ENCODE assay signal across 28 cellular contexts in the genomic region with DNA sequence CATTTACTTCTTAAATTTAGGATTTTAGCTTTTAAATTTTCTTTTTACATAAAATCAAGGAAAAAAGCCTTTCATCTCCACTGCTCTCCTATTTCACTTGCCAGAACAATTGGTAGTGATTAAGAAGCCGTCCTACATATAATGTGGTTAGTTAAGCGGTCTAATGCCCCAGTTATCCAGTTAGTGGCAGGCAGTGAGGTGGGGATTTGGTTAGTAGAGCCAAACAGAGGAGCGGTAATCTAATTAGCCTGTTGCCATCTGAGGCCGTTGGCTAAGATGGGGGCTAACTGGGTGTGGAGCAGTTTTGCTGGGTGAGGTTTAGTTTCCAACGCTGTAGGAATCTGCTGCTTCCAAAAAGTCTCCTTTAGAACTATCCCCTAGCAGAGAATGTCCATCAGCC. TPM values are rescaled to one million over a fixed set of nuclear protein-coding genes. Genes with fewer than 3 reads are reported as not detected.
A peak's percentile ranks its signal among the peaks of the same experiment; 100 is the strongest.
DNase-seq lines count a peak whose midpoint lies in the region; ATAC-seq, FAIRE-seq and TF ChIP-seq lines count a peak whose summit lies in the region.
"Had no signal": no experiment of that assay in that cellular context is flagged by ENCODE, and none has a peak within 500 bp of the region (broad histone marks: within the 10 kb centered on the region; RNA-seq: fewer than 3 reads in every experiment).

No MANE protein-coding gene starts in this region.

- BruUV-seq in GM12878 (replicated peaks; lab: Mats Ljungman, UMichigan) = no TSS peak

- intact Hi-C loops in natural killer cell (cut with micrococcal nuclease) (no loop called here), GM12878 (cut with micrococcal nuclease; ENCODE audit: unreplicated experiment) (no loop called here)

- ATAC-seq in natural killer cell (no peak), GM12878 (no peak), GM18519 (IDR thresholded peaks at IDR 0.05; ENCODE audit: low FRiP score, unreplicated experiment) (no peak), GM19351 (IDR thresholded peaks at IDR 0.05; ENCODE audit: unreplicated experiment) (no peak)
- ATAC-seq in natural killer cell treated with Interleukin-12 subunit alpha and Interleukin-12 subunit beta and Interleukin-15 and Interleukin-18, amount 100 ng/mL, for 72 hours = no peak
- ATAC-seq: T-cell had no signal

- no peaks in the 10 kb centered on the region for H3K36me3 Mint-ChIP-seq in natural killer cell
- no peaks in the 10 kb centered on the region for H3K36me3 Mint-ChIP-seq in natural killer cell treated with Interleukin-12 subunit alpha and Interleukin-12 subunit beta and Interleukin-15 and Interleukin-18, amount 100 ng/mL, for 72 hours
- H3K36me3 Mint-ChIP-seq in neural progenitor cell = peaks cover 6% of the 10 kb centered on the region
- H3K36me3 Mint-ChIP-seq: IgD-negative memory B cell had no signal

- H3K9ac ChIP-seq in GM12878 (ENCODE audit: control insufficient read depth, insufficient read depth, low read length) = no peak overlapping the region
- no peak overlapping the region for H3K9ac ChIP-seq in neural progenitor cell

- no peak overlapping the region for H3K4me3 ChIP-seq in GM12878
- H3K4me3 ChIP-seq in neural progenitor cell = no peak overlapping the region
- H3K4me3 ChIP-seq: BLaER1 treated with 17β-estradiol and CSF1 and Interleukin-3, amounts not matched to agents 10 nM and 100 nM; Peyer's patch had no signal

- peaks cover 35% of the 10 kb centered on the region for H3F3A ChIP-seq in neural progenitor cell (ENCODE audit: low read depth)

- FAIRE-seq in GM12878 (lab: Jason Lieb, UNC) = no peak
- FAIRE-seq: A204.1, G401.6, H1 had no signal

- RAD21 ChIA-PET in GM12878 (lab: Charles Lee; ENCODE audit: unreplicated experiment) = interaction anchor here (1.0 to 6.7 kb wide), 7 partner anchors 18 to 501 kb away, joined by 3 to 92 read pairs (median 3); no protein-coding TSS in a partner anchor

- no peaks in the 10 kb centered on the region for H3K79me2 ChIP-seq in GM12878 (ENCODE audit: control insufficient read depth, insufficient read depth, low read length)
- H3K79me2 ChIP-seq in neural progenitor cell (ENCODE audit: low read depth) = no peaks in the 10 kb centered on the region

- in situ Hi-C loops in GM12878 (cut with MboI) = no loop called here

- no peak overlapping the region for H3K4me3 Mint-ChIP-seq in natural killer cell
- H3K4me3 Mint-ChIP-seq in natural killer cell treated with Interleukin-12 subunit alpha and Interleukin-12 subunit beta and Interleukin-15 and Interleukin-18, amount 100 ng/mL, for 72 hours = no peak overlapping the region
- no peak overlapping the region for H3K4me3 Mint-ChIP-seq in neural progenitor cell
- H3K4me3 Mint-ChIP-seq: CD4-positive, alpha-beta T cell; T-cell had no signal

- SMC1A ChIA-PET in GM12878 (lab: Charles Lee; ENCODE audit: uncharacterized antibody, unreplicated experiment) = interaction anchor here (0.6 to 16.1 kb wide), 7 partner anchors 10 to 347 kb away, joined by 3 to 205 read pairs (median 9); a partner anchor contains a TSS

- CTCF ChIA-PET in GM12878 (lab: Yijun Ruan, JAX) = interaction anchor here (1.1 to 8.5 kb wide), 9 partner anchors 11 to 103 kb away, joined by 3 to 223 read pairs (median 11); a partner anchor contains a TSS

- no peak for TF ChIP-seq EP300 in GM12878 (IDR thresholded peaks at IDR 0.05; ENCODE audit: borderline replicate concordance in 1 of 2, control insufficient read depth in 1 of 2, low read depth in 2 of 2, low read length in 2 of 2)

- H3K9me3 ChIP-seq in GM12878 (replicated peaks; ENCODE audit: control insufficient read depth, insufficient read depth, low read length) = no peaks in the 10 kb centered on the region
- no peaks in the 10 kb centered on the region for H3K9me3 ChIP-seq in neural progenitor cell (ENCODE audit: low read depth)
- H3K9me3 ChIP-seq: BLaER1 treated with 17β-estradiol and CSF1 and Interleukin-3, amounts not matched to agents 10 nM and 100 nM; Peyer's patch had no signal

- H3K4me1 Mint-ChIP-seq in natural killer cell (peaks cover 0 to 6% of the 10 kb centered on the region in 2 donors), neural progenitor cell (peaks cover 33% of the 10 kb centered on the region)
- peaks cover 0 to 9% of the 10 kb centered on the region in 2 donors for H3K4me1 Mint-ChIP-seq in natural killer cell treated with Interleukin-12 subunit alpha and Interleukin-12 subunit beta and Interleukin-15 and Interleukin-18, amount 100 ng/mL, for 72 hours (ENCODE audit: low read depth in 2 of 2)

- no peak overlapping the region for H2AFZ ChIP-seq in GM12878 (ENCODE audit: control insufficient read depth, low read depth, low read length)
- H2AFZ ChIP-seq in neural progenitor cell (replicated peaks) = no peak overlapping the region

- H3K36me3 ChIP-seq in GM12878 (ENCODE audit: control insufficient read depth in 2 of 2, insufficient read depth in 2 of 2, low read length in 1 of 2) (peaks cover 0 to 8% of the 10 kb centered on the region in 2 experiments; a peak in 3 of 4 replicates), neural progenitor cell (no peaks in the 10 kb centered on the region)

- 72% methylated on average over 5 of the region's 5 CpGs for WGBS in GM12878 (ENCODE audit: insufficient coverage, insufficient replicate concordance, low lambda C conversion rate, missing lambda C conversion rate)

- H3K27me3 Mint-ChIP-seq in natural killer cell (ENCODE audit: low read depth in 2 of 2) (no peaks in the 10 kb centered on the region), neural progenitor cell (ENCODE audit: insufficient read depth, low read depth) (peaks cover 5% of the 10 kb centered on the region)
- H3K27me3 Mint-ChIP-seq in natural killer cell treated with Interleukin-12 subunit alpha and Interleukin-12 subunit beta and Interleukin-15 and Interleukin-18, amount 100 ng/mL, for 72 hours = no peaks in the 10 kb centered on the region
- H3K27me3 Mint-ChIP-seq: CD4-positive, alpha-beta T cell; IgD-negative memory B cell; T-cell had no signal

- no peak overlapping the region for H3K27ac ChIP-seq in GM12878 (ENCODE audit: control insufficient read depth, insufficient read depth)
- no peak overlapping the region for H3K27ac ChIP-seq in neural progenitor cell
- H3K27ac ChIP-seq: BLaER1 treated with 17β-estradiol and CSF1 and Interleukin-3, amounts not matched to agents 10 nM and 100 nM; HL-60; Peyer's patch had no signal

- TF ChIP-seq RAD21 in GM12878 (IDR thresholded peaks at IDR 0.05; ENCODE audit: insufficient read depth, low read depth, low read length) = no peak

- H3K27me3 ChIP-seq in GM12878 (replicated peaks in 1 of 2; ENCODE audit: control insufficient read depth in 2 of 2, insufficient read depth in 2 of 2, low read length in 1 of 2) = no peaks in the 10 kb centered on the region
- H3K27me3 ChIP-seq in neural progenitor cell = peaks cover 4% of the 10 kb centered on the region
- H3K27me3 ChIP-seq: Peyer's patch had no signal

- H3K9me3 Mint-ChIP-seq in natural killer cell = no peaks in the 10 kb centered on the region
- no peaks in the 10 kb centered on the region for H3K9me3 Mint-ChIP-seq in natural killer cell treated with Interleukin-12 subunit alpha and Interleukin-12 subunit beta and Interleukin-15 and Interleukin-18, amount 100 ng/mL, for 72 hours
- H3K9me3 Mint-ChIP-seq in neural progenitor cell = no peaks in the 10 kb centered on the region
- H3K9me3 Mint-ChIP-seq: CD4-positive, alpha-beta T cell; IgD-negative memory B cell; T-cell had no signal

- POLR2A ChIA-PET in GM12878 (lab: Charles Lee) = interaction anchor here (0.7 to 1.9 kb wide), 3 partner anchors 18 to 121 kb away, joined by 3 to 15 read pairs (median 5); no protein-coding TSS in a partner anchor

- H3K4me1 ChIP-seq in GM12878 (ENCODE audit: control insufficient read depth, insufficient read depth, low read length) (no peaks in the 10 kb centered on the region), neural progenitor cell (peaks cover 29% of the 10 kb centered on the region)
- H3K4me1 ChIP-seq: Peyer's patch had no signal

- DNase-seq in natural killer cell = no peak
- no peak for DNase-seq in natural killer cell treated with Interleukin-12 subunit alpha and Interleukin-12 subunit beta and Interleukin-15 and Interleukin-18, amount 100 ng/mL, for 72 hours (ENCODE audit: low spot score)
- peak; percentile 91 for DNase-seq in SK-N-DZ (ENCODE audit: low spot score)
- DNase-seq in GM12878 (ENCODE audit: low read depth, low spot score) = no peak
- peak; percentile 37 for DNase-seq in neural progenitor cell (ENCODE audit: low spot score)
- no peak for DNase-seq in cerebellum (ENCODE audit: low spot score)
- DNase-seq: CD4-positive, alpha-beta T cell; HCEC 1CT; NCI-H1048; NCI-H1417; NCI-H1694 treated with DMSO at 0.1 percent for 48 hours; NCI-H2081; NCI-H2171 treated with DMSO at 0.1 percent for 48 hours; NCI-H345; NCI-H510A treated with DMSO at 0.1 percent for 48 hours; NCI-H774; OCI-M1; SHP77 treated with DMSO at 0.1 percent for 48 hours; T-cell had no signal

- H4K20me1 ChIP-seq in GM12878 (ENCODE audit: control insufficient read depth, insufficient read depth) (no peaks in the 10 kb centered on the region; the same call in 1 of the 2 replicates), neural progenitor cell (ENCODE audit: low read depth) (no peaks in the 10 kb centered on the region)

- peak overlapping the region; percentile 40 to 45 for H3K27ac Mint-ChIP-seq in natural killer cell
- H3K27ac Mint-ChIP-seq in natural killer cell treated with Interleukin-12 subunit alpha and Interleukin-12 subunit beta and Interleukin-15 and Interleukin-18, amount 100 ng/mL, for 72 hours = no peak overlapping the region
- no peak overlapping the region for H3K27ac Mint-ChIP-seq in neural progenitor cell
- H3K27ac Mint-ChIP-seq: CD4-positive, alpha-beta T cell had no signal

- TF ChIP-seq CTCF in natural killer cell (IDR thresholded peaks at IDR 0.05) = no peak
- TF ChIP-seq CTCF in GM12878 (IDR thresholded peaks at IDR 0.05 in 2 of 3, conservative IDR thresholded peaks at IDR 0.05 in 1 of 3; ENCODE audit: control insufficient read depth in 2 of 3, extremely low read depth in 1 of 3, insufficient read depth in 1 of 3, low read depth in 3 of 3, low read length in 3 of 3) = no peak
- TF ChIP-seq CTCF in neural progenitor cell (IDR thresholded peaks at IDR 0.05) = no peak

- TF ChIP-seq POLR2A in GM12878 (IDR thresholded peaks at IDR 0.05; ENCODE audit: low read depth, low read length) = no peak

- H3K4me2 ChIP-seq in GM12878 (ENCODE audit: control insufficient read depth, insufficient read depth) = no peak overlapping the region
- H3K4me2 ChIP-seq in neural progenitor cell = peak overlapping the region; percentile 20
- H3K4me2 ChIP-seq: BLaER1 treated with 17β-estradiol and CSF1 and Interleukin-3, amounts not matched to agents 10 nM and 100 nM had no signal

RNA-seq across cellular contexts. Expression of a gene that starts 22.4 kb away (rescaled TPM):
- total RNA-seq in natural killer cell (10 to 100 TPM; 22.4 to 43.2 (median 33.2) TPM), GM12878 (2014; rRNA removed) (63.7 and 69.0 TPM in 2 replicates), GM12878 (2014; rRNA removed; fragmentation: Illumina TruSeq; extraction: Trizol) (62.3 and 63.1 TPM in 2 replicates), GM12878 (2021) (60.8 and 63.4 TPM in 2 replicates), neural progenitor cell (ENCODE audit: low replicate concordance) (23.4 and 26.2 TPM in 2 replicates), cerebellum (8.7 TPM)
- 100 to 1,000 TPM in 1 of 2 donors, 10 to 100 TPM in 1; 82.2 to 164 TPM for total RNA-seq in natural killer cell treated with Interleukin-12 subunit alpha and Interleukin-12 subunit beta and Interleukin-15 and Interleukin-18, amount 100 ng/mL, for 72 hours
- 18.0 and 19.1 TPM in 2 replicates for polyA plus RNA-seq in SK-N-DZ (2014; cell fraction: cytosol; rRNA removed)
- polyA plus RNA-seq in SK-N-DZ (2014; cell fraction: nucleus; rRNA removed) = 14.2 and 19.5 TPM in 2 replicates
- total RNA-seq in GM12878 (2013; cell fraction: nucleolus; rRNA removed) = 99.3 and 112 TPM in 2 replicates
- 61.3 TPM for polyA plus RNA-seq in GM12878 (2011; ENCODE audit: low read depth)
- polyA plus RNA-seq in GM12878 (2011; rRNA removed) (116 and 127 TPM in 2 replicates), GM12878 (2014; fragmentation: Illumina TruSeq; extraction: Trizol) (66.0 and 77.8 TPM in 2 replicates), GM12878 (2014; fragmentation: Nextera tagmentation; extraction: Ambion mirVana) (10 to 100 TPM; 61.3 to 75.6 TPM), GM12878 (2014; rRNA removed) (60.9 and 64.2 TPM in 2 replicates), GM12878 (2016; fragmentation: Nextera tagmentation; extraction: Ambion mirVana) (10 to 100 TPM; 34.2 to 39.9 TPM)
- 107 and 138 TPM in 2 replicates for polyA plus RNA-seq in GM12878 (2011; cell fraction: cytosol; rRNA removed)
- polyA plus RNA-seq in GM12878 (2011; cell fraction: nucleus; rRNA removed) = 75.2 and 94.2 TPM in 2 replicates
- 52.4 and 59.0 TPM in 2 replicates for polyA plus RNA-seq in GM12878 (2012)
- polyA minus RNA-seq in GM12878 (2011; rRNA and poly(A)+ RNA removed) = 92.8 and 107 TPM in 2 replicates
- 31.8 and 40.1 TPM in 2 replicates for polyA minus RNA-seq in GM12878 (2011; cell fraction: cytosol; rRNA and poly(A)+ RNA removed)
- 31.7 and 39.3 TPM in 2 replicates for polyA minus RNA-seq in GM12878 (2011; cell fraction: nucleus; rRNA and poly(A)+ RNA removed)

RNA-seq across cellular contexts. Expression of a gene that starts 28.7 kb away (rescaled TPM):
- total RNA-seq in natural killer cell (10 to 100 TPM; 16.9 to 25.4 (median 22.6) TPM), GM12878 (2014; rRNA removed) (46.1 and 48.2 TPM in 2 replicates), GM12878 (2014; rRNA removed; fragmentation: Illumina TruSeq; extraction: Trizol) (76.7 and 76.9 TPM in 2 replicates), GM12878 (2021) (55.6 and 57.2 TPM in 2 replicates), neural progenitor cell (ENCODE audit: low replicate concordance) (206 and 208 TPM in 2 replicates), cerebellum (65.9 TPM)
- total RNA-seq in natural killer cell treated with Interleukin-12 subunit alpha and Interleukin-12 subunit beta and Interleukin-15 and Interleukin-18, amount 100 ng/mL, for 72 hours = 10 to 100 TPM; 51.8 to 58.5 TPM
- 298 and 375 TPM in 2 replicates for polyA plus RNA-seq in SK-N-DZ (2014; cell fraction: cytosol; rRNA removed)
- polyA plus RNA-seq in SK-N-DZ (2014; cell fraction: nucleus; rRNA removed) = 109 and 140 TPM in 2 replicates
- total RNA-seq in GM12878 (2013; cell fraction: nucleolus; rRNA removed) = 12.3 and 13.8 TPM in 2 replicates
- polyA plus RNA-seq in GM12878 (2011; ENCODE audit: low read depth) = 43.2 TPM
- polyA plus RNA-seq in GM12878 (2011; rRNA removed) (39.3 and 52.5 TPM in 2 replicates), GM12878 (2014; fragmentation: Illumina TruSeq; extraction: Trizol) (99.2 and 133 TPM in 2 replicates), GM12878 (2014; fragmentation: Nextera tagmentation; extraction: Ambion mirVana) (10 to 100 TPM; 11.8 to 20.3 TPM), GM12878 (2014; rRNA removed) (43.4 and 45.4 TPM in 2 replicates), GM12878 (2016; fragmentation: Nextera tagmentation; extraction: Ambion mirVana) (10 to 100 TPM; 36.6 to 41.6 TPM)
- polyA plus RNA-seq in GM12878 (2011; cell fraction: cytosol; rRNA removed) = 22.2 and 24.0 TPM in 2 replicates
- 11.3 and 14.8 TPM in 2 replicates for polyA plus RNA-seq in GM12878 (2011; cell fraction: nucleus; rRNA removed)
- 52.7 and 64.5 TPM in 2 replicates for polyA plus RNA-seq in GM12878 (2012)
- polyA minus RNA-seq in GM12878 (2011; rRNA and poly(A)+ RNA removed) = 13.1 TPM in 2 replicates
- polyA minus RNA-seq in GM12878 (2011; cell fraction: cytosol; rRNA and poly(A)+ RNA removed) = 10.4 and 11.5 TPM in 2 replicates
- 3.0 and 5.5 TPM in 2 replicates for polyA minus RNA-seq in GM12878 (2011; cell fraction: nucleus; rRNA and poly(A)+ RNA removed)

Comparison
In these comparisons a context has a peak if more than half of its experiments do, and no peak if none do; other contexts are left out.
1. H3K27ac Mint-ChIP-seq: peak in natural killer cell (2 of 2); none in natural killer cell treated with Interleukin-12 subunit alpha and Interleukin-12 subunit beta and Interleukin-15 and Interleukin-18, amount 100 ng/mL, for 72 hours (0 of 2) and neural progenitor cell (single experiment).
2. DNase-seq: peak in SK-N-DZ (single experiment) and neural progenitor cell (single experiment); none in natural killer cell (single experiment), natural killer cell treated with Interleukin-12 subunit alpha and Interleukin-12 subunit beta and Interleukin-15 and Interleukin-18, amount 100 ng/mL, for 72 hours (single experiment), GM12878 (single experiment) and cerebellum (single experiment).